ENCODE assay signal across 8 cellular contexts in the genomic region with DNA sequence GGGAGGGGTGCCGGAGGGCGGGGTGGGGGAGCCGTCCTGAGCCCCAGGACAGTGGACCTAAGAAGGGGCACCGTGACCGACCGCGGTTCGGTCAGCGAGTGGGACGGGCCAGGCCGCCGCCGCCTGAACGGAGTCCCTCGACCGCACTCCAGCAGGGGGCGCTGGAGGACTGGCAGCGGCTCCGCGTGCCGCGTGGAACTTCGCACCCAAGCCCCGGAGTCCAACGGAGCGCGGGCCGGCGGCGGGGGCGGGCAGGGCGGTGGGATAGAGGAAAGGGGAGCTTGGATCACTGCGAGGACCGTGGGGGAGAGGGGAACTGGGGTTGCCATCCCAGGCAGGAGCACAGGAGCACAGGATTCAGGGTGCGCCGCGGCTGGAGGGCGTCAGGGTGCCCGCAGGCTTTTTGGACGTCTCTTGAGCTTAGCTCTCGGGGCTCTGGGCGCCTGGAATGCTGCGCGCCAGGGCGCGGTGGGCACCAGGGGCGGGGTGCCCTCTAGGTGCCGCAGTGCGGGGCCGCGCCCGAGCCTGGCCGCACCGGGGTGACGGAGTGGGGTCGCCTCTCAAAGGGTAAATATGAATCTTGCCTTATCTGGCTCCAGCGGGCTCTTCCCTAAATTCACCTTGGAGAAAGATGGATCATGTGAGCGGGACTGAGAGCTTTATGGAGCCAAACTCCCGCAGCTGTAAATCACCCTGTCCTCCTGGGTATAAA. TPM values are rescaled to one million over a fixed set of nuclear protein-coding genes. Genes with fewer than 3 reads are reported as not detected.
DNase-seq lines count a peak whose midpoint lies in the region; ATAC-seq and TF ChIP-seq lines count a peak whose summit lies in the region.

No MANE protein-coding gene starts in this region.

- H3K4me3 Mint-ChIP-seq in activated CD4-positive, alpha-beta T cell treated with anti-CD3 and anti-CD28 coated beads, Interleukin-2, amount 10 ng/mL, durations not matched to agents 7 days and 5 days = no peak overlapping the region

- H3K36me3 ChIP-seq in liver (ENCODE audit: control insufficient read depth in 4 of 4, insufficient read depth in 3 of 4, low read depth in 1 of 4, low read length in 3 of 4) = no peaks in the 10 kb centered on the region

- H3K27me3 Mint-ChIP-seq in activated CD4-positive, alpha-beta T cell treated with anti-CD3 and anti-CD28 coated beads, Interleukin-2, amount 10 ng/mL, durations not matched to agents 7 days and 5 days = peaks cover 68% of the 10 kb centered on the region

- H3K27me3 ChIP-seq in liver (ENCODE audit: control insufficient read depth in 4 of 4, insufficient read depth in 4 of 4, low read length in 3 of 4) = peaks cover 2 to 10% (median 5%) of the 10 kb centered on the region in 4 donors

- no peak overlapping the region for H3K27ac ChIP-seq in coronary artery
- H3K27ac ChIP-seq in liver (ENCODE audit: low read depth in 1 of 2, low read length in 2 of 2) = no peak overlapping the region

- H3K4me1 ChIP-seq in liver (ENCODE audit: control insufficient read depth in 4 of 4, insufficient read depth in 4 of 4, low read length in 3 of 4) = peaks cover 2 to 8% (median 6%) of the 10 kb centered on the region in 4 donors

- no peaks in the 10 kb centered on the region for H3K9me3 ChIP-seq in liver (ENCODE audit: control insufficient read depth in 4 of 4, low read length in 3 of 4)

- H3K4me3 ChIP-seq in GM12864 (ENCODE audit: low read depth, low read length) (no peak overlapping the region), coronary artery (peak overlapping the region; percentile 62), liver (ENCODE audit: low read depth in 1 of 3, low read length in 3 of 3) (peak overlapping the region in 1 of 3 donors; percentile 32)

- no peak overlapping the region for H3K9ac ChIP-seq in liver (ENCODE audit: low read depth in 1 of 2, low read length in 2 of 2)

- ATAC-seq in GM21786 (IDR thresholded peaks at IDR 0.05; ENCODE audit: unreplicated experiment) (no peak), HG02970 (IDR thresholded peaks at IDR 0.05; ENCODE audit: low FRiP score, unreplicated experiment) (no peak)

- WGBS in liver = 7% methylated on average over 59 of the region's 59 CpGs

- no peak for DNase-seq in GM12864 (ENCODE audit: low read depth)
- DNase-seq in NAMALWA (ENCODE audit: low spot score) = peak; percentile 51
- DNase-seq in activated CD4-positive, alpha-beta T cell treated with anti-CD3 and anti-CD28 coated beads, Interleukin-2, amount 10 ng/mL, durations not matched to agents 7 days and 5 days = peak; percentile 71
- DNase-seq in coronary artery (ENCODE audit: low spot score) = no peak
- DNase-seq in stimulated activated CD4-positive, alpha-beta T cell treated with anti-CD3 and anti-CD28 coated beads, TNF-alpha, amount 100 ng/mL, for 48 hours (ENCODE audit: low read depth in 3 of 3) = peak; percentile 37 to 73 (median 63)

- H3K27ac Mint-ChIP-seq in activated CD4-positive, alpha-beta T cell treated with anti-CD3 and anti-CD28 coated beads, Interleukin-2, amount 10 ng/mL, durations not matched to agents 7 days and 5 days = no peak overlapping the region

- peak; percentile 80 for TF ChIP-seq CTCF in GM12864 (IDR thresholded peaks at IDR 0.05; ENCODE audit: low read depth, low read length, missing control alignments)
- peak; percentile 48 for TF ChIP-seq CTCF in coronary artery (IDR thresholded peaks at IDR 0.05)
- peak; percentile 61 for TF ChIP-seq CTCF in liver (IDR thresholded peaks at IDR 0.05; ENCODE audit: low read depth, low read length, missing input control)

- H3K9me3 Mint-ChIP-seq in activated CD4-positive, alpha-beta T cell treated with anti-CD3 and anti-CD28 coated beads, Interleukin-2, amount 10 ng/mL, durations not matched to agents 7 days and 5 days = no peaks in the 10 kb centered on the region

- CTCF ChIA-PET in activated CD4-positive, alpha-beta T cell treated with anti-CD3 and anti-CD28 coated beads, Interleukin-2, amount 10 ng/mL, durations not matched to agents 7 days and 5 days (lab: Charles Lee) = interaction anchor here (0.6 to 4.7 kb wide), 9 partner anchors 9 to 278 kb away, joined by 3 to 27 read pairs (median 3); a partner anchor contains a TSS

- H3K4me1 Mint-ChIP-seq in activated CD4-positive, alpha-beta T cell treated with anti-CD3 and anti-CD28 coated beads, Interleukin-2, amount 10 ng/mL, durations not matched to agents 7 days and 5 days = no peaks in the 10 kb centered on the region

- H3K36me3 Mint-ChIP-seq in activated CD4-positive, alpha-beta T cell treated with anti-CD3 and anti-CD28 coated beads, Interleukin-2, amount 10 ng/mL, durations not matched to agents 7 days and 5 days (ENCODE audit: low read depth) = no peaks in the 10 kb centered on the region

- peak in 1 of 2 donors; percentile 74 for TF ChIP-seq RAD21 in liver (IDR thresholded peaks at IDR 0.05)

- POLR2A ChIA-PET in activated CD4-positive, alpha-beta T cell treated with anti-CD3 and anti-CD28 coated beads, Interleukin-2, amount 10 ng/mL, durations not matched to agents 7 days and 5 days (lab: Charles Lee) = no interaction called here

TF ChIP-seq in liver, 16 proteins besides CTCF, POLR2A, EP300 and RAD21:
- TF ChIP-seq FOXA1 (IDR thresholded peaks at IDR 0.05) (no peak), HNF4A (conservative IDR thresholded peaks at IDR 0.05) (peak in 1 of 2 donors; percentile 54)

RNA-seq across cellular contexts. Expression of a gene that starts 0.4 kb away (rescaled TPM):
- total RNA-seq in activated CD4-positive, alpha-beta T cell treated with anti-CD3 and anti-CD28 coated beads, Interleukin-2, amount 10 ng/mL, durations not matched to agents 7 days and 5 days = not detected
- total RNA-seq in liver = not detected
- not detected for polyA plus RNA-seq in liver

RNA-seq across cellular contexts. Expression of a gene that starts 0.6 kb away (rescaled TPM):
- not detected for total RNA-seq in activated CD4-positive, alpha-beta T cell treated with anti-CD3 and anti-CD28 coated beads, Interleukin-2, amount 10 ng/mL, durations not matched to agents 7 days and 5 days
- total RNA-seq in liver = under 1 TPM in 1 of 2 donors, not detected in 1; under 0.01 TPM
- not detected for polyA plus RNA-seq in liver

RNA-seq across cellular contexts. Expression of a gene that starts 12.0 kb away (rescaled TPM):
- not detected for total RNA-seq in activated CD4-positive, alpha-beta T cell treated with anti-CD3 and anti-CD28 coated beads, Interleukin-2, amount 10 ng/mL, durations not matched to agents 7 days and 5 days
- not detected for total RNA-seq in liver
- polyA plus RNA-seq in liver = not detected

RNA-seq across cellular contexts. Expression of a gene that starts 30.3 kb away (rescaled TPM):
- total RNA-seq in activated CD4-positive, alpha-beta T cell treated with anti-CD3 and anti-CD28 coated beads, Interleukin-2, amount 10 ng/mL, durations not matched to agents 7 days and 5 days = not detected
- 1 to 10 TPM in 1 of 2 donors, not detected in 1; 7.1 TPM for total RNA-seq in liver
- 1 to 10 TPM; 2.1 to 4.2 TPM for polyA plus RNA-seq in liver

RNA-seq across cellular contexts. Expression of a gene that starts 48.9 kb away (rescaled TPM):
- under 1 TPM; 0.44 to 0.82 TPM for total RNA-seq in activated CD4-positive, alpha-beta T cell treated with anti-CD3 and anti-CD28 coated beads, Interleukin-2, amount 10 ng/mL, durations not matched to agents 7 days and 5 days
- 1 to 10 TPM; 2.7 to 6.2 TPM for total RNA-seq in liver
- polyA plus RNA-seq in liver = 1 to 10 TPM; 3.5 to 3.8 TPM

Comparison
In these comparisons a context has a peak if more than half of its experiments do, and no peak if none do; other contexts are left out.
1. DNase-seq: peak in NAMALWA (single experiment), activated CD4-positive, alpha-beta T cell treated with anti-CD3 and anti-CD28 coated beads, Interleukin-2, amount 10 ng/mL, durations not matched to agents 7 days and 5 days (single experiment) and stimulated activated CD4-positive, alpha-beta T cell treated with anti-CD3 and anti-CD28 coated beads, TNF-alpha, amount 100 ng/mL, for 48 hours (3 of 3); none in GM12864 (single experiment) and coronary artery (single experiment).
2. Peak in every context shown above with its lines, with median percentiles within 50 percentile points of each other: CTCF ChIP-seq.